ENCODE assay signal across 8 cellular contexts in genomic region chr12:31659087-31659942, GRCh38. TPM values are rescaled to one million over a fixed set of nuclear protein-coding genes. Genes with fewer than 3 reads are reported as not detected.
DNase-seq lines count a peak whose midpoint lies in the region; ATAC-seq, FAIRE-seq and TF ChIP-seq lines count a peak whose summit lies in the region.

A gene with protein sequence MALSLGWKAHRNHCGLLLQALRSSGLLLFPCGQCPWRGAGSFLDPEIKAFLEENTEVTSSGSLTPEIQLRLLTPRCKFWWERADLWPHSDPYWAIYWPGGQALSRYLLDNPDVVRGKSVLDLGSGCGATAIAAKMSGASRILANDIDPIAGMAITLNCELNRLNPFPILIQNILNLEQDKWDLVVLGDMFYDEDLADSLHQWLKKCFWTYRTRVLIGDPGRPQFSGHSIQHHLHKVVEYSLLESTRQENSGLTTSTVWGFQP (plus strand): TSS chr12:31659688. CDS start chr12:31661954, 2,266 bp downstream.

- H3F3A ChIP-seq in neural progenitor cell (ENCODE audit: low read depth): peaks cover 11% of the 10 kb centered on the region

- H3K9me3 Mint-ChIP-seq in H9 (peaks cover 4 to 5% of the 10 kb centered on the region in 2 experiments; a peak in 2 of 5 replicates), neural progenitor cell (no peaks in the 10 kb centered on the region)

- H3K27ac Mint-ChIP-seq in H9 (peak within 1 kb of the TSS; percentile 88 to 96 (median 95)), neural progenitor cell (peak within 1 kb of the TSS; percentile 96)

- H2BK120ac ChIP-seq in H9 (ENCODE audit: low read depth, low read length, poor library complexity, severe bottlenecking): no peak within 1 kb of the TSS

- peak within 1 kb of the TSS; percentile 95 to 97 for H3K4me3 Mint-ChIP-seq in H9
- H3K4me3 Mint-ChIP-seq in neural progenitor cell: peak within 1 kb of the TSS; percentile 97

- no peak within 1 kb of the TSS for H2BK15ac ChIP-seq in H9 (ENCODE audit: low read depth, low read length)

- H3T11ph ChIP-seq in H9 (ENCODE audit: low read length): no peak within 1 kb of the TSS

- peak; percentile 91 for FAIRE-seq in G401.6 (lab: Jason Lieb, UNC)

- H3K79me1 ChIP-seq in H9 (ENCODE audit: insufficient read depth, low read depth, low read length, poor library complexity, severe bottlenecking): no peaks in the 10 kb centered on the region

- no peak within 1 kb of the TSS for H2AK5ac ChIP-seq in H9 (ENCODE audit: insufficient read length, low read length)

- DNase-seq in H9: peak; percentile 96
- DNase-seq in MG63: peak; percentile 93
- DNase-seq in SHP77 treated with DMSO at 0.1 percent for 48 hours (lab: John Stamatoyannopoulos, UW): peak; percentile 100
- peak; percentile 62 to 88 (median 74) for DNase-seq in activated naive CD4-positive, alpha-beta T cell (lab: John Stamatoyannopoulos, UW)
- peak; percentile 87 to 93 for DNase-seq in foreskin keratinocyte
- peak; percentile 93 for DNase-seq in neural progenitor cell (ENCODE audit: low spot score)
- peak; percentile 74 for DNase-seq in stromal cell of bone marrow (ENCODE audit: low read depth)

- H3K36me3 Mint-ChIP-seq in H9 (ENCODE audit: insufficient read depth in 1 of 3, low read depth in 3 of 3) (peaks cover 0 to 5% (median 4%) of the 10 kb centered on the region in 3 experiments; a peak in 4 of 7 replicates), neural progenitor cell (no peaks in the 10 kb centered on the region)

- H3K4me3 ChIP-seq in MG63 (peak within 1 kb of the TSS; percentile 80), neural progenitor cell (peak within 1 kb of the TSS; percentile 75)

- H3K4me1 Mint-ChIP-seq in H9: peaks cover 9 to 10% of the 10 kb centered on the region in 2 experiments
- peaks cover 4% of the 10 kb centered on the region for H3K4me1 Mint-ChIP-seq in neural progenitor cell

- H4K20me1 ChIP-seq in H9 (ENCODE audit: control insufficient read depth, insufficient read depth, insufficient read length) (no peaks in the 10 kb centered on the region), neural progenitor cell (ENCODE audit: low read depth) (no peaks in the 10 kb centered on the region)

- no peak within 1 kb of the TSS for H3K18ac ChIP-seq in H9 (ENCODE audit: insufficient read length, low read depth, low read length)

- WGBS in H9 (ENCODE audit: extremely low coverage, insufficient read length, low lambda C conversion rate): no CpG with 5 or more reads among the region's 47 CpGs

- no peaks in the 10 kb centered on the region for H3K9me3 ChIP-seq in H9 (ENCODE audit: control insufficient read depth, low read depth, low read length)
- no peaks in the 10 kb centered on the region for H3K9me3 ChIP-seq in MG63
- H3K9me3 ChIP-seq in neural progenitor cell (ENCODE audit: low read depth): no peaks in the 10 kb centered on the region

- no peak within 1 kb of the TSS for H4K91ac ChIP-seq in H9 (ENCODE audit: insufficient read length, low read depth, low read length)

- no peaks in the 10 kb centered on the region for H3K36me3 ChIP-seq in MG63
- H3K36me3 ChIP-seq in neural progenitor cell: no peaks in the 10 kb centered on the region

- peak within 1 kb of the TSS; percentile 6 for H3K27ac ChIP-seq in H9 (ENCODE audit: insufficient read length, low read depth, low read length)
- H3K27ac ChIP-seq in foreskin keratinocyte: peak within 1 kb of the TSS; percentile 88
- peak within 1 kb of the TSS; percentile 68 for H3K27ac ChIP-seq in neural progenitor cell

- H3K23me2 ChIP-seq in H9 (ENCODE audit: insufficient read length, low read depth, low read length, poor library complexity, severe bottlenecking): peaks cover 3% of the 10 kb centered on the region

- H3K4me2 ChIP-seq in H9 (ENCODE audit: insufficient read depth, insufficient read length, low read length): peak within 1 kb of the TSS; percentile 83
- peak within 1 kb of the TSS; percentile 92 for H3K4me2 ChIP-seq in neural progenitor cell

- no peak within 1 kb of the TSS for H3K23ac ChIP-seq in H9 (ENCODE audit: insufficient read length, low read depth, low read length)

- H4K8ac ChIP-seq in H9 (replicated peaks; ENCODE audit: insufficient read length, low read depth, low read length): no peak within 1 kb of the TSS

- H4K5ac ChIP-seq in H9 (ENCODE audit: insufficient read length, low read depth, low read length): no peak within 1 kb of the TSS

- no peak within 1 kb of the TSS for H2BK5ac ChIP-seq in H9 (ENCODE audit: insufficient read length, low read length)

- H2AFZ ChIP-seq in H9 (ENCODE audit: low read length) (peak within 1 kb of the TSS; percentile 67), neural progenitor cell (replicated peaks) (peak within 1 kb of the TSS; percentile 94)

- H3K27me3 Mint-ChIP-seq in H9 (ENCODE audit: low read depth): no peaks in the 10 kb centered on the region
- no peaks in the 10 kb centered on the region for H3K27me3 Mint-ChIP-seq in neural progenitor cell (ENCODE audit: insufficient read depth, low read depth)

- H3K9ac ChIP-seq in H9 (ENCODE audit: extremely low read depth, insufficient read length, low read length): peak within 1 kb of the TSS; percentile 69
- H3K9ac ChIP-seq in neural progenitor cell: peak within 1 kb of the TSS; percentile 4

- no peak within 1 kb of the TSS for H2BK20ac ChIP-seq in H9 (ENCODE audit: low read depth, low read length, poor library complexity, severe bottlenecking)

- ATAC-seq in foreskin keratinocyte: peak; percentile 98

- no peak within 1 kb of the TSS for H2BK12ac ChIP-seq in H9 (ENCODE audit: insufficient read length, low read depth, low read length)

- no peaks in the 10 kb centered on the region for H3K79me2 ChIP-seq in H9 (ENCODE audit: insufficient read depth, low read length)
- no peaks in the 10 kb centered on the region for H3K79me2 ChIP-seq in neural progenitor cell (ENCODE audit: low read depth)

- no peak within 1 kb of the TSS for H3K56ac ChIP-seq in H9 (ENCODE audit: insufficient read length, low read depth, low read length)

- peak; percentile 46; the same call in 1 of the 3 replicates for TF ChIP-seq CTCF in H9 (conservative IDR thresholded peaks at IDR 0.05)
- peak; percentile 64 for TF ChIP-seq CTCF in foreskin keratinocyte (conservative IDR thresholded peaks at IDR 0.05)
- TF ChIP-seq CTCF in neural progenitor cell (IDR thresholded peaks at IDR 0.05): peak; percentile 40

- H3K4me1 ChIP-seq in H9 (ENCODE audit: insufficient read depth, low read length): no peaks in the 10 kb centered on the region
- peaks cover 10% of the 10 kb centered on the region for H3K4me1 ChIP-seq in foreskin keratinocyte
- H3K4me1 ChIP-seq in neural progenitor cell: peaks cover 9% of the 10 kb centered on the region

- H3K4ac ChIP-seq in H9 (ENCODE audit: low read depth, low read length): no peak within 1 kb of the TSS

- H3K14ac ChIP-seq in H9 (ENCODE audit: insufficient read depth, low read length): no peak within 1 kb of the TSS

- H3K27me3 ChIP-seq in H9 (ENCODE audit: insufficient read depth, low read length): no peaks in the 10 kb centered on the region
- no peaks in the 10 kb centered on the region for H3K27me3 ChIP-seq in MG63
- H3K27me3 ChIP-seq in foreskin keratinocyte: no peaks in the 10 kb centered on the region
- no peaks in the 10 kb centered on the region for H3K27me3 ChIP-seq in neural progenitor cell

RNA-seq across cellular contexts. Expression of the gene that starts here (rescaled TPM):
- 0.81 and 1.4 TPM in 2 replicates for total RNA-seq in H9 (2021)
- total RNA-seq in MG63 (2014; rRNA removed; shearing (Covaris generic); ENCODE audit: low replicate concordance): 4.8 and 20.9 TPM in 2 replicates
- total RNA-seq in foreskin keratinocyte: 1.4 and 1.6 TPM in 2 replicates
- 0.94 and 0.96 TPM in 2 replicates for polyA plus RNA-seq in foreskin keratinocyte
- 1.5 and 2.7 TPM in 2 replicates for total RNA-seq in neural progenitor cell (ENCODE audit: low replicate concordance)

Comparison
In these comparisons a context has a peak if more than half of its experiments do, and no peak if none do; other contexts are left out.
1. Peak in every context shown above with its lines: DNase-seq, ATAC-seq, H3K4me3 ChIP-seq and H3K27ac ChIP-seq.
2. H3K27ac ChIP-seq: peak in every context shown above with its lines; median percentile 88 in foreskin keratinocyte; 68 in neural progenitor cell; 6 in H9.